1 cellular context compared by ENCODE assay signal in genomic region chr1:19208710-19209438, GRCh38.
TF ChIP-seq lines count a peak whose summit lies in the region.

No MANE protein-coding gene starts in this region.

TF ChIP-seq in endothelial cell of umbilical vein, 7 proteins besides CTCF, POLR2A, EP300 and RAD21:
- no peak for TF ChIP-seq EZH2 (IDR thresholded peaks at IDR 0.05; ENCODE audit: borderline replicate concordance, low read depth, low read length, severe bottlenecking)
- TF ChIP-seq GATA2 (IDR thresholded peaks at IDR 0.05; ENCODE audit: insufficient read depth, insufficient read length, low read depth, low read length): no peak
- no peak for TF ChIP-seq JUN (IDR thresholded peaks at IDR 0.05; ENCODE audit: borderline replicate concordance, insufficient read depth, insufficient read length, low read depth)
- TF ChIP-seq MYC (IDR thresholded peaks at IDR 0.05; ENCODE audit: low read depth, low read length): no peak
- TF ChIP-seq MAX (IDR thresholded peaks at IDR 0.05; ENCODE audit: insufficient read depth, insufficient read length): no peak
- no peak for TF ChIP-seq FOS (IDR thresholded peaks at IDR 0.05; ENCODE audit: borderline replicate concordance, insufficient read depth, low read length)
- no peak for TF ChIP-seq POLR2AphosphoS5 (IDR thresholded peaks at IDR 0.05; ENCODE audit: insufficient read depth, low read depth, low read length)
